33 cellular contexts compared by ENCODE assay signal in the genomic region with DNA sequence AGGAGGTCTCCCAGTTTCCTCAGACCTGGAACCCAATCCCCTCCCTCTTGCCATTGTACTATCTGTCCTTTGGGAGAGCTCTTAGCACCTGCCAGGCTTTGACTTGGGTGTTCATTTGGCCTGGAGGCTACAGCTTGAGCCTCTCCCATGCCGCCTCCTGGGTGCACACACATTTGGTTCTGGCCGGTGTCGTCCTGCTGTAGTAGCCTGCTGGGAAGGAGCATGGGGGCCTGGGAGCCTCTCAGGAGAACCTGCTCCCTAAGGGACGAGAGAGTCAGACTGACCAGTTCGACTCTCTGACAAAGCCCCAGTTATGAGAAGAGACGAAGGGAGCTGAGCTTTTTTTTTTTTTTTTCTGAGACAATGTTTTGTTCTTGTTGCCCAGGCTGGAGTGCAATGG. TPM values are rescaled to one million over a fixed set of nuclear protein-coding genes. Genes with fewer than 3 reads are reported as not detected.
"Had no signal": no experiment of that assay in that cellular context is flagged by ENCODE, and none has a peak within 500 bp of the region (broad histone marks: within the 10 kb centered on the region; RNA-seq: fewer than 3 reads in every experiment).

No MANE protein-coding gene starts in this region.

- H3K36me3 Mint-ChIP-seq: activated naive CD4-positive, alpha-beta T cell treated with anti-CD3 and anti-CD28 coated beads, Interleukin-2, amount 50 U/mL, for 72 hours; brain; IgD-negative memory B cell; WTC11 had no signal

- H3K9me3 ChIP-seq: SJCRH30 had no signal

- DNase-seq: activated CD4-positive, alpha-beta memory T cell treated with anti-CD3 and anti-CD28 coated beads, Interleukin-2, amount 10 ng/mL, durations not matched to agents 7 days and 5 days; activated CD4-positive, alpha-beta T cell treated with anti-CD3 and anti-CD28 coated beads for 1 hour; activated CD4-positive, alpha-beta T cell treated with anti-CD3 and anti-CD28 coated beads for 48 hours; activated gamma-delta T cell; activated naive CD4-positive, alpha-beta T cell treated with Interleukin-2 at 50 U/mL for 16 hours; activated naive CD8-positive, alpha-beta T cell treated with anti-CD3 and anti-CD28 coated beads, Interleukin-2, amount 50 U/mL, for 24 hours; activated T-cell treated with anti-CD3 and anti-CD28 coated beads, Interleukin-2, amount 50 U/mL, for 1 hour; anterior cingulate cortex; caudate nucleus; Karpas-422; KBM-7; NCI-H1105; NCI-H1417 treated with DMSO at 0.1 percent for 48 hours; NCI-H187 treated with DMSO at 0.1 percent for 48 hours; NCI-H2081 treated with DMSO at 0.1 percent for 48 hours; NCI-H226; NCI-H524 treated with DMSO at 0.1 percent for 48 hours; SHP77; SJCRH30 had no signal

- H3K4me3 Mint-ChIP-seq: activated CD4-positive, alpha-beta memory T cell treated with anti-CD3 and anti-CD28 coated beads, Interleukin-2, amount 10 ng/mL, durations not matched to agents 7 days and 5 days; activated naive CD8-positive, alpha-beta T cell treated with anti-CD3 and anti-CD28 coated beads, Interleukin-2, amount 50 U/mL, for 24 hours; brain; IgD-negative memory B cell; WTC11 had no signal

- H3K27me3 ChIP-seq: SJCRH30 had no signal

- H3K36me3 ChIP-seq: SJCRH30 had no signal

- ATAC-seq: activated naive CD4-positive, alpha-beta T cell treated with anti-CD3 and anti-CD28 coated beads, Interleukin-2, amount 50 U/mL, for 72 hours; activated naive CD8-positive, alpha-beta T cell treated with anti-CD3 and anti-CD28 coated beads, Interleukin-2, amount 50 U/mL, for 24 hours; Panc1; WTC11 had no signal

- H3K27ac ChIP-seq: SJCRH30, SK-N-MC had no signal

- H3K9me3 Mint-ChIP-seq: activated naive CD4-positive, alpha-beta T cell treated with anti-CD3 and anti-CD28 coated beads, Interleukin-2, amount 50 U/mL, for 72 hours; activated naive CD8-positive, alpha-beta T cell treated with anti-CD3 and anti-CD28 coated beads, Interleukin-2, amount 50 U/mL, for 24 hours; activated T-helper 2 cell treated with anti-CD3 and anti-CD28 coated beads, Interferon-gamma antibody, Interleukin-2, Interleukin-4, amounts not matched to agents 10 μg/mL and 5 μg/mL and 100 μg/mL, durations not matched to agents 14 hours and 24 hours and 36 hours; brain; IgD-negative memory B cell had no signal

- H3K27ac Mint-ChIP-seq: activated CD4-positive, alpha-beta memory T cell treated with anti-CD3 and anti-CD28 coated beads, Interleukin-2, amount 10 ng/mL, durations not matched to agents 7 days and 5 days; activated naive CD8-positive, alpha-beta T cell treated with anti-CD3 and anti-CD28 coated beads, Interleukin-2, amount 50 U/mL, for 24 hours; activated T-helper 2 cell treated with anti-CD3 and anti-CD28 coated beads, Interferon-gamma antibody, Interleukin-2, Interleukin-4, amounts not matched to agents 10 μg/mL and 5 μg/mL and 100 μg/mL, durations not matched to agents 14 hours and 24 hours and 36 hours; brain; IgD-negative memory B cell; WTC11 had no signal

- H3K4me3 ChIP-seq: SJCRH30, SK-N-MC had no signal

RNA-seq across cellular contexts. Expression of a gene that starts 7.4 kb away (rescaled TPM):
- total RNA-seq: activated CD4-positive, alpha-beta memory T cell treated with anti-CD3 and anti-CD28 coated beads, Interleukin-2, amount 10 ng/mL, durations not matched to agents 7 days and 5 days; activated CD8-positive, alpha-beta memory T cell treated with anti-CD3 and anti-CD28 coated beads for 36 hours; activated naive CD4-positive, alpha-beta T cell treated with anti-CD3 and anti-CD28 coated beads, Interleukin-2, amount 50 U/mL, for 72 hours; activated T-helper 2 cell treated with anti-CD3 and anti-CD28 coated beads, Interferon-gamma antibody, Interleukin-2, Interleukin-4, amounts not matched to agents 10 μg/mL and 5 μg/mL and 100 μg/mL, durations not matched to agents 14 hours and 24 hours and 36 hours; bronchial epithelial cell; NCI-H460; RPMI7951; SJCRH30; T-helper 1 cell treated with Interleukin-12 subunit alpha and Interleukin-12 subunit beta and Interleukin-4 antibody, amounts not matched to agents 30 ng/mL and 1 ng/mL, for 36 hours; T-helper 2 cell treated with Interferon-gamma antibody and Interleukin-4, amounts not matched to agents 100 ng/mL and 5 ng/mL, for 36 hours had no signal
- polyA plus RNA-seq: IgD-negative memory B cell had no signal

RNA-seq across cellular contexts. Expression of a gene that starts 18.7 kb away (rescaled TPM):
- total RNA-seq: bronchial epithelial cell, MCF 10A, NCI-H460, RPMI7951, SJCRH30, WTC11 had no signal
